19 cellular contexts compared by ENCODE assay signal in the genomic region with DNA sequence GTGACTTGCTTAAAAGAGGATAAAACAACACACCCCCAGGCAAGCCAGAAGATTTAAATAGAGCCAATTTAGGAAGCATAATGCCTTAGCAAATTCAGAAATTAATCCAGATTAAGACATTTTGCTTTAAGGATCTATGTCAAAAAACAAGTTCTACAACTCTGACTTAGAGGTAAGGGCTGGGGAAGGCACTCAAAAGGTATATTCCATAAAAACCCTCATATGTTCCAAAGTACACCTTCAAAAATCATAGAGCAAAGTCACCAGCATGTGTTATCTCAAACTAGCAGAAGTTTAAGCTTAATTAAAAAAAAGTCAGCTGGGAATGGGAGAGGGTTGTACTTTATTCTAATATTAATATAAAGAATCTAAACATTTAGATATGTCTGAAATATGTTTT.
DNase-seq lines count a peak whose midpoint lies in the region; ATAC-seq and TF ChIP-seq lines count a peak whose summit lies in the region.
"Had no signal": no experiment of that assay in that cellular context is flagged by ENCODE, and none has a peak within 500 bp of the region (broad histone marks: within the 10 kb centered on the region; RNA-seq: fewer than 3 reads in every experiment).

No MANE protein-coding gene starts in this region.

- intact Hi-C loops in mucosa of descending colon (cut with DNase I, micrococcal nuclease), result no loop called here
- intact Hi-C loops in esophagus muscularis mucosa (cut with DNase I), result no loop called here

- H3K27me3 ChIP-seq in esophagus muscularis mucosa, result no peaks in the 10 kb centered on the region

- TF ChIP-seq POLR2A in esophagus muscularis mucosa (IDR thresholded peaks at IDR 0.05; ENCODE audit: low read depth), result no peak

- H3K9me3 ChIP-seq in mucosa of descending colon, result no peaks in the 10 kb centered on the region
- no peaks in the 10 kb centered on the region for H3K9me3 ChIP-seq in esophagus muscularis mucosa

- no peak for TF ChIP-seq CTCF in VCaP (conservative IDR thresholded peaks at IDR 0.05)
- TF ChIP-seq CTCF in mucosa of descending colon (IDR thresholded peaks at IDR 0.05), result no peak
- TF ChIP-seq CTCF in esophagus muscularis mucosa (IDR thresholded peaks at IDR 0.05), result no peak

- H3K36me3 ChIP-seq in mucosa of descending colon (ENCODE audit: low read depth), result no peaks in the 10 kb centered on the region
- no peaks in the 10 kb centered on the region for H3K36me3 ChIP-seq in esophagus muscularis mucosa

- H3K4me1 ChIP-seq in mucosa of descending colon (ENCODE audit: low read depth) (no peaks in the 10 kb centered on the region), esophagus muscularis mucosa (no peaks in the 10 kb centered on the region)

- ATAC-seq in mucosa of descending colon (peak; percentile 56), GM19324 (IDR thresholded peaks at IDR 0.05; ENCODE audit: low FRiP score, unreplicated experiment) (no peak)
- ATAC-seq: GM12878 had no signal

- no peak for TF ChIP-seq EP300 in esophagus muscularis mucosa (IDR thresholded peaks at IDR 0.05)

- H3K27ac ChIP-seq in VCaP (peak overlapping the region; percentile 48), esophagus muscularis mucosa (replicated peaks in 1 of 4) (no peak overlapping the region)
- H3K27ac ChIP-seq: GM23248 had no signal

- peak; percentile 42 for DNase-seq in NCI-H69 (lab: John Stamatoyannopoulos, UW)
- DNase-seq in mucosa of descending colon, result no peak
- DNase-seq in hypothalamus (lab: John Stamatoyannopoulos, UW), result no peak
- no peak for DNase-seq in HT-29 (ENCODE audit: low spot score)
- no peak for DNase-seq in esophagus muscularis mucosa (ENCODE audit: extremely low spot score)
- DNase-seq: C1 segment of cervical spinal cord; Calu3; CD4-positive, alpha-beta memory T cell; COR-L47; DMS 273 treated with DMSO at 0.1 percent for 48 hours; DMS79; EL; GDM1; GM23248; H7; HCEC 1CT had no signal

- H3K4me3 ChIP-seq in mucosa of descending colon (no peak overlapping the region), esophagus muscularis mucosa (no peak overlapping the region)
- H3K4me3 ChIP-seq: GM12878, GM23248 had no signal
